Comparison of ENCODE assay signal across 8 cellular contexts in the genomic region with DNA sequence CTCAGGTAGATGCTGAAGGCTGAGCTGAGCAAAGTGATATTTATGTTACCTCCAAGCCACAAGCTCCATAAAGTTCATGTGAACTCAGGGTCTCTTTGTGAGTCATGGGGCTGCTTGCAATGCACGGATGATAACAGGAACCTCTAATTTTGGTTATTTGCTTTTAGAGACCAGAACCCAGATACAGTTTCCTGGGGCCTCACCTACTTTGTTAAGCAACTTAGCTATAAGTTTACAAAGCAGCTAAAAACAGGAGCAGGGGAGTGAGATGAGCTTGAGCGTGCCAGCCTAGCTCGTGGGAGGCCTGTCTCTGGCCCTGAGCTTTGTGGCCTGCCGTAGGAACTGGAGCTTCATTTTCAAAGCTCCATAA. TPM values are rescaled to one million over a fixed set of nuclear protein-coding genes. Genes with fewer than 3 reads are reported as not detected.
A peak's percentile ranks its signal among the peaks of the same experiment; 100 is the strongest.
DNase-seq lines count a peak whose midpoint lies in the region; ATAC-seq lines count a peak whose summit lies in the region.

No MANE protein-coding gene starts in this region.

- intact Hi-C loops in left cardiac atrium (cut with DNase I): no loop called here

- peak; percentile 26 for DNase-seq in DMS79 treated with DMSO at 0.1 percent for 48 hours (lab: John Stamatoyannopoulos, UW)
- DNase-seq in DMS79 (lab: John Stamatoyannopoulos, UW): no peak
- peak; percentile 41 for DNase-seq in activated T-cell treated with anti-CD3 and anti-CD28 coated beads for 24 hours (ENCODE audit: low read depth)
- no peak for DNase-seq in left cardiac atrium
- DNase-seq in stimulated activated CD8-positive, alpha-beta memory T cell treated with anti-CD3 and anti-CD28 coated beads, Interleukin-7, amount 100 ng/mL, for 4 hours (ENCODE audit: low read depth in 2 of 2): peak; percentile 16 to 27
- DNase-seq in NCI-H2029 (lab: John Stamatoyannopoulos, UW): no peak
- no peak for DNase-seq in RKO (ENCODE audit: low spot score)

- ATAC-seq in HG03439 (IDR thresholded peaks at IDR 0.05; ENCODE audit: unreplicated experiment): peak; percentile 46
- peak; percentile 8 to 15 for ATAC-seq in left cardiac atrium

RNA-seq across cellular contexts. Expression of gene SREBF2, which starts 29.2 kb away (rescaled TPM):
- total RNA-seq in left cardiac atrium: 10 to 100 TPM; 58.7 to 84.0 TPM

RNA-seq across cellular contexts. Expression of gene SHISA8, which starts 52.7 kb away (rescaled TPM):
- total RNA-seq in left cardiac atrium: 1 to 10 TPM; 1.1 to 3.3 TPM

Comparison
In these comparisons a context has a peak if more than half of its experiments do, and no peak if none do; other contexts are left out.
1. DNase-seq: peak in DMS79 treated with DMSO at 0.1 percent for 48 hours (single experiment), activated T-cell treated with anti-CD3 and anti-CD28 coated beads for 24 hours (single experiment) and stimulated activated CD8-positive, alpha-beta memory T cell treated with anti-CD3 and anti-CD28 coated beads, Interleukin-7, amount 100 ng/mL, for 4 hours (2 of 2); none in DMS79 (single experiment), left cardiac atrium (single experiment), NCI-H2029 (single experiment) and RKO (single experiment).